ENCODE assay signal across 18 cellular contexts in genomic region chr7:135681758-135682157, GRCh38. TPM values are rescaled to one million over a fixed set of nuclear protein-coding genes. Genes with fewer than 3 reads are reported as not detected.
"Had no signal": no experiment of that assay in that cellular context is flagged by ENCODE, and none has a peak within 500 bp of the region (broad histone marks: within the 10 kb centered on the region; RNA-seq: fewer than 3 reads in every experiment).

No MANE protein-coding gene starts in this region.

- H3K27me3 Mint-ChIP-seq: stimulated activated naive CD8-positive, alpha-beta T cell treated with anti-CD3 and anti-CD28 coated beads, Interleukin-15, amount 100 ng/mL, for 72 hours had no signal

- H3K27ac Mint-ChIP-seq: activated naive CD4-positive, alpha-beta T cell treated with anti-CD3 and anti-CD28 coated beads for 36 hours; stimulated activated naive CD8-positive, alpha-beta T cell treated with anti-CD3 and anti-CD28 coated beads, Interleukin-15, amount 100 ng/mL, for 72 hours had no signal

- H3K4me3 ChIP-seq: colonic mucosa, esophagus muscularis mucosa, psoas muscle, spleen, testis, uterus had no signal

- H3K4me3 Mint-ChIP-seq: activated naive CD4-positive, alpha-beta T cell treated with anti-CD3 and anti-CD28 coated beads for 36 hours had no signal

- H3K9me3 ChIP-seq: colonic mucosa, esophagus muscularis mucosa, psoas muscle, spleen, testis, uterus had no signal

- DNase-seq: activated CD4-positive, alpha-beta T cell treated with anti-CD3 and anti-CD28 coated beads, Interleukin-2, amount 50 U/mL, for 4 hours; activated CD4-positive, CD25-positive, alpha-beta regulatory T cell treated with anti-CD3 and anti-CD28 coated beads, Interleukin-2, amount 50 U/mL, for 72 hours; activated naive CD4-positive, alpha-beta T cell treated with anti-CD3 and anti-CD28 coated beads for 36 hours; activated T-cell treated with anti-CD3 and anti-CD28 coated beads for 4 hours; colonic mucosa; hippocampal formation; psoas muscle; spleen; stimulated activated naive CD8-positive, alpha-beta T cell treated with anti-CD3 and anti-CD28 coated beads, Interleukin-15, amount 100 ng/mL, for 72 hours; SW 1271; testis; uterus had no signal

- H3K4me1 ChIP-seq: colonic mucosa, testis, uterus had no signal

- H3K9me3 Mint-ChIP-seq: activated naive CD4-positive, alpha-beta T cell treated with anti-CD3 and anti-CD28 coated beads for 36 hours; stimulated activated naive CD8-positive, alpha-beta T cell treated with anti-CD3 and anti-CD28 coated beads, Interleukin-15, amount 100 ng/mL, for 72 hours had no signal

- ATAC-seq: left lobe of liver, psoas muscle, sciatic nerve had no signal

- H3K36me3 ChIP-seq: colonic mucosa, uterus had no signal

- H3K27me3 ChIP-seq: colonic mucosa, esophagus muscularis mucosa, spleen, testis, uterus had no signal

- H3K27ac ChIP-seq: colonic mucosa, psoas muscle, spleen, testis, uterus had no signal

- FAIRE-seq: astrocyte, keratinocyte had no signal

RNA-seq across cellular contexts. Expression of gene SLC13A4, which starts 46.2 kb away (rescaled TPM):
- total RNA-seq: activated naive CD4-positive, alpha-beta T cell treated with anti-CD3 and anti-CD28 coated beads for 36 hours; colonic mucosa; esophagus muscularis mucosa; psoas muscle; T-helper 2 cell treated with Interferon-gamma antibody and Interleukin-4, amounts not matched to agents 100 ng/mL and 5 ng/mL, for 36 hours had no signal
